ENCODE assay signal across 10 cellular contexts in genomic region chrX:135114392-135114791, GRCh38.
DNase-seq lines count a peak whose midpoint lies in the region; ATAC-seq lines count a peak whose summit lies in the region.
"Had no signal": no experiment of that assay in that cellular context is flagged by ENCODE, and none has a peak within 500 bp of the region (broad histone marks: within the 10 kb centered on the region; RNA-seq: fewer than 3 reads in every experiment).

No MANE protein-coding gene starts in this region.

- ATAC-seq in GM18517 (IDR thresholded peaks at IDR 0.05; ENCODE audit: unreplicated experiment): peak; percentile 98
- peak; percentile 98 for ATAC-seq in GM21367 (IDR thresholded peaks at IDR 0.05; ENCODE audit: unreplicated experiment)
- ATAC-seq in HG03064 (IDR thresholded peaks at IDR 0.05; ENCODE audit: low read depth, unreplicated experiment): peak; percentile 91
- ATAC-seq: mucosa of descending colon had no signal

- DNase-seq in RPMI8226: peak; percentile 22
- no peak for DNase-seq in putamen (ENCODE audit: low spot score)
- DNase-seq in SIG-M5 treated with dmso at 0.1 percent for 504 hours (lab: John Stamatoyannopoulos, UW; ENCODE audit: unreplicated experiment): no peak
- DNase-seq in EL: no peak
- no peak for DNase-seq in NCI-H1417 treated with DMSO at 0.1 percent for 48 hours (lab: John Stamatoyannopoulos, UW)
- DNase-seq: colonic mucosa, mucosa of descending colon had no signal
